8 cellular contexts compared by ENCODE assay signal in genomic region chr4:15231265-15232091, GRCh38.
A peak's percentile ranks its signal among the peaks of the same experiment; 100 is the strongest.
DNase-seq lines count a peak whose midpoint lies in the region; ATAC-seq, FAIRE-seq and TF ChIP-seq lines count a peak whose summit lies in the region.

No MANE protein-coding gene starts in this region.

- ATAC-seq in activated naive CD8-positive, alpha-beta T cell treated with anti-CD3 and anti-CD28 coated beads, Interleukin-2, amount 50 U/mL, for 24 hours: peak; percentile 69
- ATAC-seq in heart right ventricle: peak; percentile 81 to 87 (median 82)

- no peaks in the 10 kb centered on the region for H3K27me3 Mint-ChIP-seq in activated naive CD8-positive, alpha-beta T cell treated with anti-CD3 and anti-CD28 coated beads, Interleukin-2, amount 50 U/mL, for 24 hours

- no peak overlapping the region for H3K4me3 ChIP-seq in heart right ventricle

- peak overlapping the region in 2 of 10 donors; percentile 17 to 50 for H3K27ac ChIP-seq in heart right ventricle

- 54 to 59% methylated on average over 8 of the region's 8 CpGs for WGBS in heart right ventricle, 2 donors

- peak; percentile 69 for TF ChIP-seq CTCF in GM10248 (IDR thresholded peaks at IDR 0.05; ENCODE audit: control extremely low read depth, extremely low read depth, low read depth, missing control alignments)
- TF ChIP-seq CTCF in heart right ventricle (IDR thresholded peaks at IDR 0.05): peak; percentile 65 to 83 (median 71)

- no peaks in the 10 kb centered on the region for H3K36me3 Mint-ChIP-seq in activated naive CD8-positive, alpha-beta T cell treated with anti-CD3 and anti-CD28 coated beads, Interleukin-2, amount 50 U/mL, for 24 hours (ENCODE audit: low read depth)

- POLR2A ChIA-PET in GM10248 (lab: Yijun Ruan, JAX): no interaction called here

- H3K9me3 ChIP-seq in heart right ventricle: no peaks in the 10 kb centered on the region

- H3K27ac Mint-ChIP-seq in activated naive CD8-positive, alpha-beta T cell treated with anti-CD3 and anti-CD28 coated beads, Interleukin-2, amount 50 U/mL, for 24 hours: no peak overlapping the region

- H3K4me1 ChIP-seq in heart right ventricle: peaks cover 3 to 37% (median 27%) of the 10 kb centered on the region in 9 donors

- no peak for FAIRE-seq in H54 (lab: Jason Lieb, UNC)

- no peak for TF ChIP-seq POLR2A in H54 (IDR thresholded peaks at IDR 0.05; ENCODE audit: low read depth, low read length)

- no peaks in the 10 kb centered on the region for H3K36me3 ChIP-seq in heart right ventricle

- CTCF ChIA-PET in GM10248 (lab: Yijun Ruan, JAX): interaction anchor here (0.9 to 5.5 kb wide), 12 partner anchors 11 to 838 kb away, joined by 3 to 41 read pairs (median 6); no protein-coding TSS in a partner anchor

- intact Hi-C loops in heart right ventricle (cut with DNase I): loop anchor here in 7 of 10 donors (1.0 to 10.0 kb wide), 4 partner anchors 163 to 423 kb away; partner anchors contain the start of gene FBXL5 (in 1 of the 7)

- H3K9me3 Mint-ChIP-seq in activated naive CD8-positive, alpha-beta T cell treated with anti-CD3 and anti-CD28 coated beads, Interleukin-2, amount 50 U/mL, for 24 hours: no peaks in the 10 kb centered on the region

- peaks cover 34% of the 10 kb centered on the region for H3K4me1 Mint-ChIP-seq in activated naive CD8-positive, alpha-beta T cell treated with anti-CD3 and anti-CD28 coated beads, Interleukin-2, amount 50 U/mL, for 24 hours

- peak; percentile 61 for DNase-seq in GM10248 (ENCODE audit: extremely low spot score)
- peak; percentile 17 for DNase-seq in H54 (ENCODE audit: insufficient read length, low spot score)
- peak; percentile 85 for DNase-seq in M059J (ENCODE audit: low read depth)
- DNase-seq in SW480 (ENCODE audit: low spot score): peak; percentile 65
- DNase-seq in activated naive CD8-positive, alpha-beta T cell treated with anti-CD3 and anti-CD28 coated beads, Interleukin-2, amount 50 U/mL, for 24 hours: peak; percentile 82
- peak; percentile 44 to 86 for DNase-seq in heart right ventricle
- peak; percentile 48 for DNase-seq in retina
- DNase-seq in DMS79 treated with DMSO at 0.1 percent for 48 hours (lab: John Stamatoyannopoulos, UW): no peak

- no peak overlapping the region for H3K4me3 Mint-ChIP-seq in activated naive CD8-positive, alpha-beta T cell treated with anti-CD3 and anti-CD28 coated beads, Interleukin-2, amount 50 U/mL, for 24 hours

- H3K27me3 ChIP-seq in heart right ventricle: no peaks in the 10 kb centered on the region
